12 cellular contexts compared by ENCODE assay signal in genomic region chr4:102734116-102734515, GRCh38. TPM values are rescaled to one million over a fixed set of nuclear protein-coding genes. Genes with fewer than 3 reads are reported as not detected.
DNase-seq lines count a peak whose midpoint lies in the region; ATAC-seq and TF ChIP-seq lines count a peak whose summit lies in the region.
"Had no signal": no experiment of that assay in that cellular context is flagged by ENCODE, and none has a peak within 500 bp of the region (broad histone marks: within the 10 kb centered on the region; RNA-seq: fewer than 3 reads in every experiment).

No MANE protein-coding gene starts in this region.

- peaks cover 8 to 11% of the 10 kb centered on the region in 2 donors for H3K9me3 Mint-ChIP-seq in natural killer cell

- peak; percentile 59 for ATAC-seq in GM18909 (IDR thresholded peaks at IDR 0.05; ENCODE audit: poor library complexity, unreplicated experiment)
- peak; percentile 12 for ATAC-seq in GM21515 (IDR thresholded peaks at IDR 0.05; ENCODE audit: unreplicated experiment)
- ATAC-seq in natural killer cell: peak; percentile 73 to 79 (median 74)

- no peaks in the 10 kb centered on the region for H3K27me3 Mint-ChIP-seq in natural killer cell (ENCODE audit: low read depth in 2 of 2)

- peak overlapping the region; percentile 6 for H3K27ac ChIP-seq in KOPT-K1 (ENCODE audit: low read depth, low read length, poor library complexity, severe bottlenecking)
- H3K27ac ChIP-seq: tibial artery had no signal

- H3K9me3 ChIP-seq in KOPT-K1 (ENCODE audit: insufficient read depth, low read length, poor library complexity, severe bottlenecking): peaks cover 16% of the 10 kb centered on the region

- H3K36me3 ChIP-seq in KOPT-K1 (ENCODE audit: insufficient read depth, low read length): peaks cover 13% of the 10 kb centered on the region; the same call in 1 of the 2 replicates

- H3K4me3 Mint-ChIP-seq in natural killer cell: peak overlapping the region; percentile 68
- H3K4me3 Mint-ChIP-seq: neural crest cell had no signal

- peak overlapping the region; percentile 95 for H3K27ac Mint-ChIP-seq in natural killer cell

- H3K4me1 Mint-ChIP-seq in natural killer cell: peaks cover 62 to 65% of the 10 kb centered on the region in 2 donors
- H3K4me1 Mint-ChIP-seq: neural crest cell had no signal

- no peak for DNase-seq in natural killer cell
- DNase-seq in T-helper 9 cell: no peak
- DNase-seq in NCI-H2029 treated with DMSO at 0.1 percent for 48 hours (lab: John Stamatoyannopoulos, UW): no peak
- DNase-seq in RKO (ENCODE audit: low spot score): no peak
- DNase-seq: amniotic stem cell; effector memory CD4-positive, alpha-beta T cell; left colon; tibial artery had no signal

- TF ChIP-seq CTCF in natural killer cell (IDR thresholded peaks at IDR 0.05): no peak

- intact Hi-C loops in natural killer cell (cut with micrococcal nuclease): loop anchor here (1.0 to 5.0 kb wide), 2 partner anchors 26 to 93 kb away; partner anchors contain the start of genes MANBA and UBE2D3

- peaks cover 7% of the 10 kb centered on the region for H3K36me3 Mint-ChIP-seq in natural killer cell

RNA-seq across cellular contexts. Expression of gene MANBA, which starts 26.7 kb away (rescaled TPM):
- total RNA-seq in natural killer cell: 10 to 100 TPM; 38.1 to 43.2 (median 40.8) TPM

Comparison
In these comparisons a context has a peak if more than half of its experiments do, and no peak if none do; other contexts are left out.
1. ATAC-seq: peak in every context shown above with its lines; median percentile 74 in natural killer cell; 59 in GM18909; 12 in GM21515.